15 cellular contexts compared by ENCODE assay signal in genomic region chr1:230823835-230824485, GRCh38. TPM values are rescaled to one million over a fixed set of nuclear protein-coding genes. Genes with fewer than 3 reads are reported as not detected.
DNase-seq lines count a peak whose midpoint lies in the region; ATAC-seq and TF ChIP-seq lines count a peak whose summit lies in the region.
"Had no signal": no experiment of that assay in that cellular context is flagged by ENCODE, and none has a peak within 500 bp of the region (broad histone marks: within the 10 kb centered on the region; RNA-seq: fewer than 3 reads in every experiment).

No MANE protein-coding gene starts in this region.

- no peaks in the 10 kb centered on the region for H3K9me3 ChIP-seq in ascending aorta
- no peaks in the 10 kb centered on the region for H3K9me3 ChIP-seq in stomach smooth muscle (ENCODE audit: control insufficient read depth in 2 of 2, low read length in 2 of 2)
- no peaks in the 10 kb centered on the region for H3K9me3 ChIP-seq in smooth muscle cell (replicated peaks; ENCODE audit: low read depth)
- H3K9me3 ChIP-seq: upper lobe of left lung had no signal

- H3K27ac ChIP-seq in ascending aorta (peak overlapping the region; percentile 90 to 94), layer of hippocampus (ENCODE audit: low read depth, low read length) (peak overlapping the region; percentile 95), stomach smooth muscle (ENCODE audit: low read length) (peak overlapping the region; percentile 58), smooth muscle cell (ENCODE audit: low read depth) (no peak overlapping the region)

- H3K36me3 Mint-ChIP-seq in HFFc6 (ENCODE audit: low read depth) = no peaks in the 10 kb centered on the region
- H3K36me3 Mint-ChIP-seq: activated naive CD8-positive, alpha-beta T cell had no signal

- peak overlapping the region; percentile 97 for H3K27ac Mint-ChIP-seq in HFFc6
- H3K27ac Mint-ChIP-seq: activated naive CD8-positive, alpha-beta T cell; activated T-cell treated with anti-CD3 and anti-CD28 coated beads, Interleukin-2, amount 50 U/mL, for 24 hours had no signal

- no peak overlapping the region for H3K9ac ChIP-seq in stomach smooth muscle (ENCODE audit: low read length in 2 of 2)
- H3K9ac ChIP-seq in smooth muscle cell (ENCODE audit: low read depth) = no peak overlapping the region

- H3K4me3 ChIP-seq in ascending aorta (no peak overlapping the region), stomach smooth muscle (ENCODE audit: low read length in 2 of 2) (peak overlapping the region in 1 of 2 donors; percentile 1), smooth muscle cell (no peak overlapping the region)
- H3K4me3 ChIP-seq: upper lobe of left lung had no signal

- peaks cover 71% of the 10 kb centered on the region for H3K4me1 Mint-ChIP-seq in HFFc6 (ENCODE audit: low read depth)

- TF ChIP-seq CTCF in HFFc6 (IDR thresholded peaks at IDR 0.05) = no peak
- TF ChIP-seq CTCF in ascending aorta (IDR thresholded peaks at IDR 0.05) = no peak
- TF ChIP-seq CTCF in smooth muscle cell (IDR thresholded peaks at IDR 0.05; ENCODE audit: borderline replicate concordance, insufficient read depth, poor library complexity, severe bottlenecking) = no peak

- intact Hi-C loops in ascending aorta (cut with DNase I) = loop anchor here (2.0 kb wide), 3 partner anchors 17 to 75 kb away; no protein-coding TSS in a partner anchor

- 83% methylated on average over 5 of the region's 5 CpGs for WGBS in smooth muscle cell (ENCODE audit: low lambda C conversion rate)

- no peaks in the 10 kb centered on the region; the same call in 1 of the 2 replicates for H3K27me3 Mint-ChIP-seq in HFFc6 (ENCODE audit: insufficient read depth)
- H3K27me3 Mint-ChIP-seq: activated naive CD8-positive, alpha-beta T cell had no signal

- no peaks in the 10 kb centered on the region for H3F3A ChIP-seq in smooth muscle cell (ENCODE audit: low read depth)

- H3K4me2 ChIP-seq in smooth muscle cell = no peak overlapping the region

- H3K4me3 Mint-ChIP-seq in HFFc6 = peak overlapping the region; percentile 80; the same call in 1 of the 2 replicates
- H3K4me3 Mint-ChIP-seq: activated naive CD8-positive, alpha-beta T cell; activated T-cell treated with anti-CD3 and anti-CD28 coated beads, Interleukin-2, amount 50 U/mL, for 24 hours had no signal

- H2AFZ ChIP-seq in smooth muscle cell (ENCODE audit: low read depth) = no peak overlapping the region

- H3K36me3 ChIP-seq in ascending aorta = no peaks in the 10 kb centered on the region
- H3K36me3 ChIP-seq in stomach smooth muscle (ENCODE audit: control insufficient read depth in 2 of 2, insufficient read depth in 2 of 2, low read length in 2 of 2) = no peaks in the 10 kb centered on the region
- H3K36me3 ChIP-seq in smooth muscle cell (ENCODE audit: low read depth) = no peaks in the 10 kb centered on the region
- H3K36me3 ChIP-seq: upper lobe of left lung had no signal

- ATAC-seq in GM21529 (IDR thresholded peaks at IDR 0.05; ENCODE audit: unreplicated experiment) = no peak

- DNase-seq in HFFc6 (no peak), ascending aorta (ENCODE audit: low spot score in 2 of 2) (no peak), EL (no peak), smooth muscle cell (lab: John Stamatoyannopoulos, UW; ENCODE audit: unreplicated experiment) (no peak), superior temporal gyrus (ENCODE audit: extremely low spot score) (no peak)
- DNase-seq: activated CD4-positive, alpha-beta T cell treated with anti-CD3 and anti-CD28 coated beads, Interleukin-2, amount 50 U/mL, for 4 hours; activated T-cell treated with anti-CD3 and anti-CD28 coated beads, Interleukin-2, amount 50 U/mL, for 24 hours; NCI-H187; NCI-H510A treated with DMSO at 0.1 percent for 48 hours; stimulated activated CD4-positive, alpha-beta T cell treated with anti-CD3 and anti-CD28 coated beads, Interleukin-2, amount 100 ng/mL, for 48 hours; upper lobe of left lung had no signal

- H3K79me2 ChIP-seq in smooth muscle cell (ENCODE audit: low read depth) = no peaks in the 10 kb centered on the region

- no peaks in the 10 kb centered on the region for H4K20me1 ChIP-seq in smooth muscle cell (ENCODE audit: low read depth)

- H3K9me3 Mint-ChIP-seq in HFFc6 = no peaks in the 10 kb centered on the region
- H3K9me3 Mint-ChIP-seq: activated T-cell treated with anti-CD3 and anti-CD28 coated beads, Interleukin-2, amount 50 U/mL, for 24 hours had no signal

- H3K4me1 ChIP-seq in ascending aorta (peaks cover 24 to 51% of the 10 kb centered on the region in 2 donors), stomach smooth muscle (ENCODE audit: control insufficient read depth, insufficient read depth, low read length) (peaks cover 51% of the 10 kb centered on the region), smooth muscle cell (ENCODE audit: low read depth) (peaks cover 5% of the 10 kb centered on the region)

- H3K27me3 ChIP-seq in ascending aorta (no peaks in the 10 kb centered on the region), layer of hippocampus (ENCODE audit: control insufficient read depth, insufficient read depth, low read length) (no peaks in the 10 kb centered on the region), stomach smooth muscle (ENCODE audit: control insufficient read depth in 1 of 2, insufficient read depth in 2 of 2, low read length in 2 of 2) (no peaks in the 10 kb centered on the region), smooth muscle cell (ENCODE audit: low read depth) (no peaks in the 10 kb centered on the region)
- H3K27me3 ChIP-seq: upper lobe of left lung had no signal

RNA-seq across cellular contexts. Expression of gene C1orf198, which starts 44.4 kb away (rescaled TPM):
- total RNA-seq in HFFc6 (2021; fragmentation: NEBNext Ultra II Directional; extraction: Animal tissue kit (Norgen Biotek cat#: 25700)) = 100 to 1,000 TPM in 1 of 6 experiments, 10 to 100 TPM in 5; 72.4 to 118 (median 88.4) TPM
- total RNA-seq in ascending aorta (225 TPM), smooth muscle cell (77.5 and 92.5 TPM in 2 replicates)
- 59.4 and 67.7 TPM in 2 replicates for polyA plus RNA-seq in smooth muscle cell
